In genomic region chr6:35352735-35353134, GRCh38 we compare ENCODE assay signal across 17 cellular contexts. TPM values are rescaled to one million over a fixed set of nuclear protein-coding genes. Genes with fewer than 3 reads are reported as not detected.
DNase-seq lines count a peak whose midpoint lies in the region; FAIRE-seq and TF ChIP-seq lines count a peak whose summit lies in the region.
"Had no signal": no experiment of that assay in that cellular context is flagged by ENCODE, and none has a peak within 500 bp of the region (broad histone marks: within the 10 kb centered on the region; RNA-seq: fewer than 3 reads in every experiment).

No MANE protein-coding gene starts in this region.

- no peak overlapping the region for H3K4me3 ChIP-seq in Karpas-422 (ENCODE audit: low read length)
- H3K4me3 ChIP-seq: A549 had no signal

- H3K27ac Mint-ChIP-seq in activated T-cell treated with anti-CD3 and anti-CD28 coated beads, Interleukin-2, amount 50 U/mL, for 24 hours = peak overlapping the region; percentile 6
- H3K27ac Mint-ChIP-seq in activated naive CD8-positive, alpha-beta T cell treated with anti-CD3 and anti-CD28 coated beads for 36 hours = peak overlapping the region; percentile 1
- H3K27ac Mint-ChIP-seq in immature natural killer cell = no peak overlapping the region

- H3K4me3 Mint-ChIP-seq in activated T-cell treated with anti-CD3 and anti-CD28 coated beads, Interleukin-2, amount 50 U/mL, for 24 hours = no peak overlapping the region
- H3K4me3 Mint-ChIP-seq in activated naive CD8-positive, alpha-beta T cell treated with anti-CD3 and anti-CD28 coated beads for 36 hours = no peak overlapping the region
- H3K4me3 Mint-ChIP-seq in immature natural killer cell = no peak overlapping the region

- DNase-seq in activated T-cell treated with anti-CD3 and anti-CD28 coated beads, Interleukin-2, amount 50 U/mL, for 24 hours = no peak
- DNase-seq in activated T-cell treated with anti-CD3 and anti-CD28 coated beads for 4 hours (no peak), GM12891 (ENCODE audit: insufficient read length, low spot score) (no peak), immature natural killer cell (no peak), AML-193 (lab: John Stamatoyannopoulos, UW) (no peak), Karpas-422 (no peak)
- no peak for DNase-seq in activated naive CD8-positive, alpha-beta T cell treated with anti-CD3 and anti-CD28 coated beads for 36 hours
- DNase-seq: C1 segment of cervical spinal cord; Caco-2; GDM1; MV-4-11; NCI-H1694 treated with DMSO at 0.1 percent for 48 hours; NK-92 treated with Interleukin-12 subunit alpha and Interleukin-12 subunit beta, amount 100 ng/mL, for 24 hours had no signal

- no peak overlapping the region for H2AFZ ChIP-seq in Karpas-422 (ENCODE audit: low read length)

- no peaks in the 10 kb centered on the region for H4K20me1 ChIP-seq in Karpas-422 (ENCODE audit: insufficient read depth, low read depth, low read length)

- H3K4me1 Mint-ChIP-seq in activated T-cell treated with anti-CD3 and anti-CD28 coated beads, Interleukin-2, amount 50 U/mL, for 24 hours (ENCODE audit: low read depth) = peaks cover 58% of the 10 kb centered on the region
- peaks cover 32% of the 10 kb centered on the region for H3K4me1 Mint-ChIP-seq in activated naive CD8-positive, alpha-beta T cell treated with anti-CD3 and anti-CD28 coated beads for 36 hours
- H3K4me1 Mint-ChIP-seq in immature natural killer cell = peaks cover 14 to 25% of the 10 kb centered on the region in 2 donors

- H3K36me3 ChIP-seq in Karpas-422 (ENCODE audit: insufficient read depth, low read length) = peaks cover 12% of the 10 kb centered on the region; the same call in 1 of the 2 replicates

- H3K27me3 ChIP-seq in Karpas-422 (ENCODE audit: low read length) = no peaks in the 10 kb centered on the region

- no peaks in the 10 kb centered on the region for H3K27me3 Mint-ChIP-seq in activated T-cell treated with anti-CD3 and anti-CD28 coated beads, Interleukin-2, amount 50 U/mL, for 24 hours
- no peaks in the 10 kb centered on the region for H3K27me3 Mint-ChIP-seq in activated naive CD8-positive, alpha-beta T cell treated with anti-CD3 and anti-CD28 coated beads for 36 hours
- H3K27me3 Mint-ChIP-seq in immature natural killer cell (ENCODE audit: low read depth in 3 of 3) = peaks cover 2 to 3% (median 2%) of the 10 kb centered on the region in 3 donors

- H3K9me3 ChIP-seq in Karpas-422 (ENCODE audit: low read length) = no peaks in the 10 kb centered on the region
- H3K9me3 ChIP-seq: A549, Caco-2 had no signal

- no peaks in the 10 kb centered on the region for H3K9me2 ChIP-seq in Karpas-422 (replicated peaks; ENCODE audit: insufficient read depth, low read length)

- H3K9ac ChIP-seq in Karpas-422 (ENCODE audit: low read length) = no peak overlapping the region

- H3K36me3 Mint-ChIP-seq in activated T-cell treated with anti-CD3 and anti-CD28 coated beads, Interleukin-2, amount 50 U/mL, for 24 hours (ENCODE audit: low read depth) = peaks cover 88% of the 10 kb centered on the region
- H3K36me3 Mint-ChIP-seq in activated naive CD8-positive, alpha-beta T cell treated with anti-CD3 and anti-CD28 coated beads for 36 hours = peaks cover 49% of the 10 kb centered on the region
- peaks cover 37 to 71% (median 54%) of the 10 kb centered on the region in 3 donors for H3K36me3 Mint-ChIP-seq in immature natural killer cell

- no peak for TF ChIP-seq POLR2A in GM12891 (IDR thresholded peaks at IDR 0.05; ENCODE audit: low read depth, low read length)

- no peaks in the 10 kb centered on the region for H3K9me3 Mint-ChIP-seq in activated T-cell treated with anti-CD3 and anti-CD28 coated beads, Interleukin-2, amount 50 U/mL, for 24 hours
- no peaks in the 10 kb centered on the region for H3K9me3 Mint-ChIP-seq in activated naive CD8-positive, alpha-beta T cell treated with anti-CD3 and anti-CD28 coated beads for 36 hours
- H3K9me3 Mint-ChIP-seq in immature natural killer cell = no peaks in the 10 kb centered on the region

- H3K27ac ChIP-seq in Karpas-422 (ENCODE audit: low read length) = no peak overlapping the region
- H3K27ac ChIP-seq: A549 had no signal

- H3K4me2 ChIP-seq in Karpas-422 (ENCODE audit: low read depth, low read length, poor library complexity, severe bottlenecking) = no peak overlapping the region
- H3K4me2 ChIP-seq: A549 had no signal

- peaks cover 11% of the 10 kb centered on the region for H3K4me1 ChIP-seq in Karpas-422 (ENCODE audit: low read length)
- H3K4me1 ChIP-seq: A549, Caco-2 had no signal

- no peak for FAIRE-seq in GM12891 (lab: Jason Lieb, UNC)
- FAIRE-seq: A549, GM19239, H1, RCC 7860 had no signal

- no peaks in the 10 kb centered on the region for H3K79me2 ChIP-seq in Karpas-422 (ENCODE audit: low read length)

TF ChIP-seq in GM12891, 5 proteins besides CTCF, POLR2A, EP300 and RAD21:
- TF ChIP-seq TAF1 (IDR thresholded peaks at IDR 0.05; ENCODE audit: low read depth, low read length) = no peak
- TF ChIP-seq SPI1 (IDR thresholded peaks at IDR 0.05; ENCODE audit: low read depth, low read length) = peak; percentile 34; the same call in 1 of the 2 replicates

RNA-seq across cellular contexts. Expression of gene PPARD, which starts 10.4 kb away (rescaled TPM):
- 7.4 TPM for polyA plus RNA-seq in GM12891 (2012; ENCODE audit: low read depth, missing spikeins)
- 10 to 100 TPM; 17.0 to 17.8 TPM for total RNA-seq in activated naive CD8-positive, alpha-beta T cell treated with anti-CD3 and anti-CD28 coated beads for 36 hours
- 1 to 10 TPM in 2 of 3 donors, under 1 TPM in 1; 0.98 to 6.0 (median 2.0) TPM for polyA plus RNA-seq in immature natural killer cell
- total RNA-seq in Karpas-422 (2014; rRNA removed; shearing (Covaris generic); ENCODE audit: low replicate concordance) = 2.5 and 3.2 TPM in 2 replicates

RNA-seq across cellular contexts. Expression of gene DEF6, which starts 55.1 kb away (rescaled TPM):
- 27.6 TPM for polyA plus RNA-seq in GM12891 (2012; ENCODE audit: low read depth, missing spikeins)
- 10 to 100 TPM; 74.3 to 75.7 TPM for total RNA-seq in activated naive CD8-positive, alpha-beta T cell treated with anti-CD3 and anti-CD28 coated beads for 36 hours
- 100 to 1,000 TPM in 1 of 3 donors, 10 to 100 TPM in 2; 90.7 to 226 (median 95.1) TPM for polyA plus RNA-seq in immature natural killer cell
- total RNA-seq in Karpas-422 (2014; rRNA removed; shearing (Covaris generic); ENCODE audit: low replicate concordance) = 31.3 and 69.9 TPM in 2 replicates

Comparison
In these comparisons a context has a peak if more than half of its experiments do, and no peak if none do; other contexts are left out.
1. H3K27ac Mint-ChIP-seq: peak in activated T-cell treated with anti-CD3 and anti-CD28 coated beads, Interleukin-2, amount 50 U/mL, for 24 hours (single experiment) and activated naive CD8-positive, alpha-beta T cell treated with anti-CD3 and anti-CD28 coated beads for 36 hours (single experiment); none in immature natural killer cell (0 of 6).